ENCODE assay signal across 10 cellular contexts in genomic region chr5:38847549-38848341, GRCh38. TPM values are rescaled to one million over a fixed set of nuclear protein-coding genes. Genes with fewer than 3 reads are reported as not detected.
A peak's percentile ranks its signal among the peaks of the same experiment; 100 is the strongest.
DNase-seq lines count a peak whose midpoint lies in the region; ATAC-seq and TF ChIP-seq lines count a peak whose summit lies in the region.
"Had no signal": no experiment of that assay in that cellular context is flagged by ENCODE, and none has a peak within 500 bp of the region (broad histone marks: within the 10 kb centered on the region; RNA-seq: fewer than 3 reads in every experiment).

No MANE protein-coding gene starts in this region.

- H3K27me3 ChIP-seq in SJSA1 (replicated peaks) (no peaks in the 10 kb centered on the region), sigmoid colon (no peaks in the 10 kb centered on the region), body of pancreas (no peaks in the 10 kb centered on the region)

- H3K4me1 ChIP-seq in SJSA1 (replicated peaks) (peaks cover 36% of the 10 kb centered on the region), sigmoid colon (peaks cover 0 to 53% (median 35%) of the 10 kb centered on the region in 4 donors), body of pancreas (peaks cover 32% of the 10 kb centered on the region)

- peaks cover 45% of the 10 kb centered on the region for H3K36me3 ChIP-seq in SJSA1
- peaks cover 0 to 6% (median 2%) of the 10 kb centered on the region in 4 donors for H3K36me3 ChIP-seq in sigmoid colon
- no peaks in the 10 kb centered on the region for H3K36me3 ChIP-seq in body of pancreas (replicated peaks in 1 of 2; ENCODE audit: insufficient read depth in 1 of 2, low read depth in 2 of 2)

- 60 to 61% methylated on average over 9 of the region's 9 CpGs for WGBS in sigmoid colon, 2 donors
- WGBS in body of pancreas, 2 donors = 69 to 81% methylated on average over 9 of the region's 9 CpGs

- no peak for DNase-seq in AG09309 (ENCODE audit: low read depth)
- peak in 1 of 2 experiments; percentile 39 for DNase-seq in SJSA1 (ENCODE audit: low read depth in 1 of 2, low spot score in 2 of 2)
- no peak for DNase-seq in fibroblast of pulmonary artery (ENCODE audit: low read depth)
- DNase-seq in sigmoid colon = no peak
- DNase-seq in activated naive CD4-positive, alpha-beta T cell (lab: John Stamatoyannopoulos, UW) = no peak
- DNase-seq in GM13977 (ENCODE audit: low spot score) = no peak
- DNase-seq in stimulated activated CD4-positive, alpha-beta T cell treated with anti-CD3 and anti-CD28 coated beads, Interleukin-1b, Interleukin-23, amount 100 ng/mL, for 48 hours = no peak
- DNase-seq in body of pancreas = no peak
- DNase-seq: head of caudate nucleus, naive B cell had no signal

- no peaks in the 10 kb centered on the region for H3K9me3 ChIP-seq in SJSA1 (replicated peaks)
- no peaks in the 10 kb centered on the region for H3K9me3 ChIP-seq in sigmoid colon
- H3K9me3 ChIP-seq in body of pancreas = no peaks in the 10 kb centered on the region

- intact Hi-C loops in sigmoid colon (cut with DNase I) = loop anchor here (2.0 to 5.0 kb wide), 2 partner anchors 75 to 227 kb away; partner anchors contain the start of gene RICTOR
- intact Hi-C loops in body of pancreas (cut with DNase I) = no loop called here

- H3K4me3 ChIP-seq in AG09309 (ENCODE audit: control insufficient read depth, low read depth, low read length) = peak overlapping the region; percentile 79
- H3K4me3 ChIP-seq in SJSA1 = peak overlapping the region; percentile 89; the same call in 1 of the 2 replicates
- peak overlapping the region; percentile 95 for H3K4me3 ChIP-seq in fibroblast of pulmonary artery (replicated peaks; ENCODE audit: low read depth, low read length)
- peak overlapping the region in 3 of 4 donors; percentile 62 to 88 (median 88) for H3K4me3 ChIP-seq in sigmoid colon
- H3K4me3 ChIP-seq in body of pancreas = no peak overlapping the region

- peak overlapping the region; percentile 95; the same call in 1 of the 2 replicates for H3K27ac ChIP-seq in SJSA1
- peak overlapping the region; percentile 88 to 97 (median 94) for H3K27ac ChIP-seq in sigmoid colon
- peak overlapping the region in 1 of 4 donors; percentile 91 for H3K27ac ChIP-seq in body of pancreas

- ATAC-seq in body of pancreas = no peak

- TF ChIP-seq POLR2A in sigmoid colon (IDR thresholded peaks at IDR 0.05) = no peak
- no peak for TF ChIP-seq POLR2A in body of pancreas (IDR thresholded peaks at IDR 0.05)

- no peak for TF ChIP-seq CTCF in AG09309 (IDR thresholded peaks at IDR 0.05; ENCODE audit: control insufficient read depth, insufficient read depth, low read depth, low read length, missing control alignments)
- TF ChIP-seq CTCF in fibroblast of pulmonary artery (IDR thresholded peaks at IDR 0.05; ENCODE audit: low read length, missing control alignments) = peak; percentile 19
- no peak for TF ChIP-seq CTCF in sigmoid colon (IDR thresholded peaks at IDR 0.05)
- TF ChIP-seq CTCF in GM13977 (IDR thresholded peaks at IDR 0.05; ENCODE audit: extremely low read depth, insufficient read depth, missing control alignments) = no peak
- TF ChIP-seq CTCF in body of pancreas (IDR thresholded peaks at IDR 0.05) = no peak

- in situ Hi-C loops in GM13977 (cut with MboI; ENCODE audit: low pct_unique_long_range_greater_than_20kb, low sequenced_read_pairs, unreplicated experiment) = no loop called here

- no peak for TF ChIP-seq EP300 in sigmoid colon (IDR thresholded peaks at IDR 0.05)

RNA-seq across cellular contexts. Expression of gene OSMR, which starts 1.9 kb away (rescaled TPM):
- 16.9 and 26.4 TPM in 2 replicates for total RNA-seq in SJSA1 (2014; rRNA removed; shearing (Covaris generic))
- total RNA-seq in sigmoid colon = 10 to 100 TPM; 18.5 to 65.3 (median 39.0) TPM
- polyA plus RNA-seq in sigmoid colon = 10 to 100 TPM in 1 of 3 donors, 1 to 10 TPM in 1, under 1 TPM in 1; 0.60 to 12.4 (median 1.2) TPM
- 10 to 100 TPM; 11.7 to 22.4 TPM for total RNA-seq in body of pancreas

Comparison
In these comparisons a context has a peak if more than half of its experiments do, and no peak if none do; other contexts are left out.
1. H3K4me3 ChIP-seq: peak in AG09309 (single experiment), SJSA1 (single experiment), fibroblast of pulmonary artery (single experiment) and sigmoid colon (3 of 4); none in body of pancreas (0 of 2).